Comparison of ENCODE assay signal across 10 cellular contexts in the genomic region with DNA sequence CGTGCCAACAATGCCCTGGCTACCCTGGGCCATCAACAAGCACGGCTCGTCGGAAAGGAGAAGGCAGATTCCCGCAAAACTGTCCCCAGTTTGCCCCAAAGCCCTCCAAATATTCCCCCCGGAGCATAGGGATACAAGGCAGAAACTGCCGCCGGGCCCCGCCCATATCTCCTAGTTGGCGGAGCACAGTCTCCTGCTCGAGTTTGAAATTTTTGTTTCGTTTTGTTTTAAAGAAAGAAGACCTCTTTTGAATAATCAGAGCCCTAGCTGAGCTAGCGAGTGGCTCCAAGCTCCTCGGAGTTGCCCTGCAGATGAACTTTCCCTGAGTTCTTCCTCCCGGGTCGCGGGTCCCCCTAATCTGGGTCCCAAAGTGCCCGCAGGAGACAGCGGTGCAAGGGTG.
DNase-seq lines count a peak whose midpoint lies in the region; ATAC-seq and TF ChIP-seq lines count a peak whose summit lies in the region.
"Had no signal": no experiment of that assay in that cellular context is flagged by ENCODE, and none has a peak within 500 bp of the region (broad histone marks: within the 10 kb centered on the region; RNA-seq: fewer than 3 reads in every experiment).

No MANE protein-coding gene starts in this region.

- ATAC-seq in RWPE2 (ENCODE audit: low read depth), result no peak
- ATAC-seq in GM19467 (IDR thresholded peaks at IDR 0.05; ENCODE audit: unreplicated experiment), result no peak
- ATAC-seq: K562 had no signal

- no peak overlapping the region for H3K27ac Mint-ChIP-seq in CD4-positive, alpha-beta memory T cell
- no peak overlapping the region for H3K27ac Mint-ChIP-seq in osteocyte (ENCODE audit: unreplicated experiment)

- H3K27me3 Mint-ChIP-seq in CD4-positive, alpha-beta memory T cell, result peaks cover 24 to 26% of the 10 kb centered on the region in 2 donors
- H3K27me3 Mint-ChIP-seq in osteocyte (ENCODE audit: unreplicated experiment), result peaks cover 41% of the 10 kb centered on the region

- in situ Hi-C loops in GM13977 (cut with MboI; ENCODE audit: low pct_unique_long_range_greater_than_20kb, low sequenced_read_pairs, unreplicated experiment), result no loop called here

- peaks cover 4% of the 10 kb centered on the region for H3K27me3 ChIP-seq in CD4-positive, alpha-beta memory T cell (ENCODE audit: insufficient read depth, low read length)
- peaks cover 20% of the 10 kb centered on the region for H3K27me3 ChIP-seq in RWPE2 (ENCODE audit: insufficient read depth, poor library complexity, severe bottlenecking)

- peaks cover 2 to 11% (median 7%) of the 10 kb centered on the region in 4 donors for H3K4me1 Mint-ChIP-seq in CD4-positive, alpha-beta memory T cell
- H3K4me1 Mint-ChIP-seq in osteocyte (ENCODE audit: unreplicated experiment), result no peaks in the 10 kb centered on the region

- H3K4me3 Mint-ChIP-seq in CD4-positive, alpha-beta memory T cell, result peak overlapping the region; percentile 67 to 82 (median 76)
- peak overlapping the region; percentile 74 for H3K4me3 Mint-ChIP-seq in osteocyte (ENCODE audit: unreplicated experiment)

- DNase-seq in CD4-positive, alpha-beta memory T cell, result no peak
- no peak for DNase-seq in RWPE2 (ENCODE audit: low spot score)
- DNase-seq in fibroblast of peridontal ligament (ENCODE audit: extremely low read depth), result peak; percentile 0
- DNase-seq in osteocyte (ENCODE audit: extremely low spot score, unreplicated experiment), result no peak
- DNase-seq in caudate nucleus (lab: John Stamatoyannopoulos, UW), result no peak
- DNase-seq in epidermal melanocyte (ENCODE audit: insufficient read length, low spot score), result no peak
- DNase-seq in GM13977 (ENCODE audit: low spot score), result no peak

- H3K36me3 Mint-ChIP-seq in CD4-positive, alpha-beta memory T cell, result no peaks in the 10 kb centered on the region
- H3K36me3 Mint-ChIP-seq in osteocyte (ENCODE audit: unreplicated experiment), result no peaks in the 10 kb centered on the region

- H3K9me3 Mint-ChIP-seq in CD4-positive, alpha-beta memory T cell, result peaks cover 0 to 10% (median 5%) of the 10 kb centered on the region in 8 donors
- H3K9me3 Mint-ChIP-seq in osteocyte (ENCODE audit: unreplicated experiment), result peaks cover 13% of the 10 kb centered on the region

- H3K9me3 ChIP-seq in CD4-positive, alpha-beta memory T cell (ENCODE audit: control insufficient read depth in 1 of 2, low read length in 2 of 2), result no peaks in the 10 kb centered on the region
- H3K9me3 ChIP-seq in RWPE2 (ENCODE audit: severe bottlenecking), result no peaks in the 10 kb centered on the region

- intact Hi-C loops in CD4-positive, alpha-beta memory T cell (cut with micrococcal nuclease), result no loop called here

- no peak for TF ChIP-seq CTCF in RWPE2 (IDR thresholded peaks at IDR 0.05; ENCODE audit: poor library complexity, severe bottlenecking)
- no peak for TF ChIP-seq CTCF in osteocyte (IDR thresholded peaks at IDR 0.05)
- TF ChIP-seq CTCF in GM13977 (IDR thresholded peaks at IDR 0.05; ENCODE audit: extremely low read depth, insufficient read depth, missing control alignments), result no peak

- POLR2A ChIA-PET in CD4-positive, alpha-beta memory T cell (lab: Charles Lee; ENCODE audit: partially characterized antibody), result no interaction called here

- H3K27ac ChIP-seq in CD4-positive, alpha-beta memory T cell (ENCODE audit: low read depth, low read length), result no peak overlapping the region
- H3K27ac ChIP-seq in RWPE2 (ENCODE audit: poor library complexity, severe bottlenecking), result no peak overlapping the region
- H3K27ac ChIP-seq in caudate nucleus (ENCODE audit: low read depth, low read length), result no peak overlapping the region
- H3K27ac ChIP-seq: VCaP had no signal

- H3K4me3 ChIP-seq in CD4-positive, alpha-beta memory T cell (ENCODE audit: low read length in 2 of 2), result peak overlapping the region in 1 of 2 donors; percentile 19
- peak overlapping the region; percentile 5 for H3K4me3 ChIP-seq in RWPE2 (ENCODE audit: severe bottlenecking)
- H3K4me3 ChIP-seq: K562 had no signal

- H3K4me1 ChIP-seq in CD4-positive, alpha-beta memory T cell (ENCODE audit: insufficient read depth, low read length), result peaks cover 11% of the 10 kb centered on the region
- H3K4me1 ChIP-seq in RWPE2 (ENCODE audit: insufficient read depth, poor library complexity, severe bottlenecking), result no peaks in the 10 kb centered on the region

- no peaks in the 10 kb centered on the region for H3K36me3 ChIP-seq in CD4-positive, alpha-beta memory T cell (ENCODE audit: insufficient read depth, low read length)
- no peaks in the 10 kb centered on the region for H3K36me3 ChIP-seq in RWPE2 (ENCODE audit: low read depth)

- CTCF ChIA-PET in CD4-positive, alpha-beta memory T cell (lab: Charles Lee; ENCODE audit: partially characterized antibody), result no interaction called here
